ENCODE assay signal across 8 cellular contexts in genomic region chr14:67738740-67739504, GRCh38. TPM values are rescaled to one million over a fixed set of nuclear protein-coding genes. Genes with fewer than 3 reads are reported as not detected.
A peak's percentile ranks its signal among the peaks of the same experiment; 100 is the strongest.
DNase-seq lines count a peak whose midpoint lies in the region; ATAC-seq and TF ChIP-seq lines count a peak whose summit lies in the region.

No MANE protein-coding gene starts in this region.

- no peaks in the 10 kb centered on the region for H3K9me3 ChIP-seq in Karpas-422 (ENCODE audit: low read length)

- no peaks in the 10 kb centered on the region for H3K4me1 ChIP-seq in Karpas-422 (ENCODE audit: low read length)

- no peak overlapping the region for H3K4me3 Mint-ChIP-seq in activated T-cell treated with anti-CD3 and anti-CD28 coated beads, Interleukin-2, amount 50 U/mL, for 72 hours

- H4K20me1 ChIP-seq in Karpas-422 (ENCODE audit: insufficient read depth, low read depth, low read length): no peaks in the 10 kb centered on the region

- no peaks in the 10 kb centered on the region for H3K36me3 ChIP-seq in BJ (ENCODE audit: control insufficient read depth, insufficient read depth, low read length)
- no peaks in the 10 kb centered on the region for H3K36me3 ChIP-seq in Karpas-422 (ENCODE audit: insufficient read depth, low read length)

- no peak overlapping the region for H3K9ac ChIP-seq in Karpas-422 (ENCODE audit: low read length)

- H3K9me3 Mint-ChIP-seq in activated T-cell treated with anti-CD3 and anti-CD28 coated beads, Interleukin-2, amount 50 U/mL, for 72 hours: no peaks in the 10 kb centered on the region

- peaks cover 1% of the 10 kb centered on the region; the same call in 1 of the 2 replicates for H3K27me3 ChIP-seq in BJ (ENCODE audit: control insufficient read depth, insufficient read depth, low read length)
- H3K27me3 ChIP-seq in Karpas-422 (ENCODE audit: low read length): no peaks in the 10 kb centered on the region

- no peaks in the 10 kb centered on the region for H3K9me2 ChIP-seq in Karpas-422 (replicated peaks; ENCODE audit: insufficient read depth, low read length)

- no peak overlapping the region for H3K4me2 ChIP-seq in Karpas-422 (ENCODE audit: low read depth, low read length, poor library complexity, severe bottlenecking)

- H3K79me2 ChIP-seq in Karpas-422 (ENCODE audit: low read length): no peaks in the 10 kb centered on the region

- H3K4me3 ChIP-seq in BJ (ENCODE audit: low read depth, low read length): no peak overlapping the region
- H3K4me3 ChIP-seq in Karpas-422 (ENCODE audit: low read length): no peak overlapping the region
- H3K4me3 ChIP-seq in cardiac fibroblast (replicated peaks in 1 of 2; ENCODE audit: low read depth in 2 of 2, low read length in 2 of 2): no peak overlapping the region

- TF ChIP-seq CTCF in BJ (IDR thresholded peaks at IDR 0.05; ENCODE audit: insufficient read depth, low read depth, low read length) (no peak), cardiac fibroblast (IDR thresholded peaks at IDR 0.05; ENCODE audit: low read depth, low read length) (no peak)

- no peak overlapping the region for H2AFZ ChIP-seq in Karpas-422 (ENCODE audit: low read length)

- H3K36me3 Mint-ChIP-seq in activated T-cell treated with anti-CD3 and anti-CD28 coated beads, Interleukin-2, amount 50 U/mL, for 72 hours (ENCODE audit: insufficient read depth in 2 of 2): no peaks in the 10 kb centered on the region

- no peak for ATAC-seq in HG03354 (IDR thresholded peaks at IDR 0.05; ENCODE audit: poor library complexity, severe bottlenecking, unreplicated experiment)
- no peak for ATAC-seq in activated T-cell treated with anti-CD3 and anti-CD28 coated beads, Interleukin-2, amount 50 U/mL, for 72 hours (replicated peaks in 1 of 2)

- no peak overlapping the region for H3K27ac ChIP-seq in Karpas-422 (ENCODE audit: low read length)

- DNase-seq in BJ (ENCODE audit: low read depth) (peak; percentile 47), Karpas-422 (peak; percentile 52), cardiac fibroblast (ENCODE audit: low read depth in 2 of 2) (peak; percentile 97 to 99), mucosa of gallbladder (ENCODE audit: low spot score) (peak; percentile 89), medulla oblongata (ENCODE audit: extremely low spot score) (no peak), SW 1271 (lab: John Stamatoyannopoulos, UW) (no peak)
- no peak for DNase-seq in activated T-cell treated with anti-CD3 and anti-CD28 coated beads, Interleukin-2, amount 50 U/mL, for 72 hours

- POLR2A ChIA-PET in BJ (lab: Charles Lee): no interaction called here

- H3K4me1 Mint-ChIP-seq in activated T-cell treated with anti-CD3 and anti-CD28 coated beads, Interleukin-2, amount 50 U/mL, for 72 hours (ENCODE audit: low read depth): no peaks in the 10 kb centered on the region

- no peaks in the 10 kb centered on the region for H3K27me3 Mint-ChIP-seq in activated T-cell treated with anti-CD3 and anti-CD28 coated beads, Interleukin-2, amount 50 U/mL, for 72 hours (ENCODE audit: low read depth)

- CTCF ChIA-PET in BJ (lab: Yijun Ruan, JAX): interaction anchor here (0.9 kb wide), 1 partner anchor 57 kb away, joined by 3 read pairs; no protein-coding TSS in a partner anchor

- no peak overlapping the region for H3K27ac Mint-ChIP-seq in activated T-cell treated with anti-CD3 and anti-CD28 coated beads, Interleukin-2, amount 50 U/mL, for 72 hours

RNA-seq across cellular contexts. Expression of gene RDH12, which starts 37.2 kb away (rescaled TPM):
- not detected in 2 replicates for polyA plus RNA-seq in BJ (2011; rRNA removed)
- not detected in 2 replicates for polyA minus RNA-seq in BJ (2011; rRNA and poly(A)+ RNA removed)
- not detected in 2 replicates for total RNA-seq in Karpas-422 (2014; rRNA removed; shearing (Covaris generic); ENCODE audit: low replicate concordance)
- 166 TPM for total RNA-seq in mucosa of gallbladder
- not detected for total RNA-seq in activated T-cell treated with anti-CD3 and anti-CD28 coated beads, Interleukin-2, amount 50 U/mL, for 72 hours

RNA-seq across cellular contexts. Expression of gene RDH11, which starts 43.4 kb away (rescaled TPM):
- polyA plus RNA-seq in BJ (2011; rRNA removed): 73.5 and 80.3 TPM in 2 replicates
- polyA minus RNA-seq in BJ (2011; rRNA and poly(A)+ RNA removed): 35.8 and 78.3 TPM in 2 replicates
- 126 and 147 TPM in 2 replicates for total RNA-seq in Karpas-422 (2014; rRNA removed; shearing (Covaris generic); ENCODE audit: low replicate concordance)
- 222 TPM for total RNA-seq in mucosa of gallbladder
- total RNA-seq in activated T-cell treated with anti-CD3 and anti-CD28 coated beads, Interleukin-2, amount 50 U/mL, for 72 hours: 10 to 100 TPM; 47.4 to 49.9 TPM

Comparison
In these comparisons a context has a peak if more than half of its experiments do, and no peak if none do; other contexts are left out.
1. DNase-seq: peak in BJ (single experiment), Karpas-422 (single experiment), cardiac fibroblast (2 of 2) and mucosa of gallbladder (single experiment); none in medulla oblongata (single experiment), activated T-cell treated with anti-CD3 and anti-CD28 coated beads, Interleukin-2, amount 50 U/mL, for 72 hours (0 of 2) and SW 1271 (0 of 2).
2. RNA of gene RDH12, which starts 37.2 kb away (total RNA-seq): 166 TPM in mucosa of gallbladder (single experiment); not detected in activated T-cell treated with anti-CD3 and anti-CD28 coated beads, Interleukin-2, amount 50 U/mL, for 72 hours and not detected in Karpas-422; every median in the first group is over 100 times any median in the second.